Comparison of ENCODE assay signal across 8 cellular contexts in genomic region chr2:85826990-85827878, GRCh38.
DNase-seq lines count a peak whose midpoint lies in the region; ATAC-seq and TF ChIP-seq lines count a peak whose summit lies in the region.

No MANE protein-coding gene starts in this region.

- peak overlapping the region in 8 of 10 donors; percentile 20 to 59 (median 41) for H3K4me3 Mint-ChIP-seq in naive thymus-derived CD8-positive, alpha-beta T cell
- H3K4me3 Mint-ChIP-seq in stimulated activated effector memory CD8-positive, alpha-beta T cell treated with anti-CD3 and anti-CD28 coated beads, Interleukin-12 subunit alpha, Interleukin-12 subunit beta, amount 100 ng/mL, for 72 hours: peak overlapping the region; percentile 27

- peaks cover 8 to 29% (median 26%) of the 10 kb centered on the region in 4 donors for H3K4me1 Mint-ChIP-seq in naive thymus-derived CD8-positive, alpha-beta T cell
- H3K4me1 Mint-ChIP-seq in stimulated activated effector memory CD8-positive, alpha-beta T cell treated with anti-CD3 and anti-CD28 coated beads, Interleukin-12 subunit alpha, Interleukin-12 subunit beta, amount 100 ng/mL, for 72 hours: peaks cover 40% of the 10 kb centered on the region

- H3K9ac ChIP-seq in IMR-90 (ENCODE audit: low read depth, low read length): peak overlapping the region; percentile 8; the same call in 1 of the 2 replicates

- H3K27me3 ChIP-seq in IMR-90 (ENCODE audit: control insufficient read depth, insufficient read depth, low read length) (peaks cover 9% of the 10 kb centered on the region), esophagus muscularis mucosa (no peaks in the 10 kb centered on the region)

- H2AK9ac ChIP-seq in IMR-90 (replicated peaks; ENCODE audit: low read depth, low read length, poor library complexity): peak overlapping the region; percentile 83

- TF ChIP-seq EP300 in esophagus muscularis mucosa (IDR thresholded peaks at IDR 0.05): no peak

- no peaks in the 10 kb centered on the region for H3K79me1 ChIP-seq in IMR-90 (ENCODE audit: low read depth in 1 of 2, low read length in 2 of 2)

- no peak overlapping the region for H3K56ac ChIP-seq in IMR-90 (ENCODE audit: extremely low read depth, insufficient read depth, low read length)

- H3K9me1 ChIP-seq in IMR-90 (ENCODE audit: insufficient read depth, low read length): no peaks in the 10 kb centered on the region

- peak; percentile 82 for ATAC-seq in GM19023 (IDR thresholded peaks at IDR 0.05; ENCODE audit: unreplicated experiment)
- peak; percentile 100 for ATAC-seq in IMR-90 (ENCODE audit: low read depth)
- peak; percentile 99 for ATAC-seq in naive thymus-derived CD8-positive, alpha-beta T cell
- peak; percentile 94 for ATAC-seq in stimulated activated effector memory CD8-positive, alpha-beta T cell treated with anti-CD3 and anti-CD28 coated beads, Interleukin-12 subunit alpha, Interleukin-12 subunit beta, amount 100 ng/mL, for 72 hours

- H2BK15ac ChIP-seq in IMR-90 (ENCODE audit: low read depth, low read length): peak overlapping the region; percentile 85; the same call in 1 of the 3 replicates

- H2BK5ac ChIP-seq in IMR-90 (ENCODE audit: low read depth, low read length, poor library complexity, severe bottlenecking): no peak overlapping the region

- in situ Hi-C loops in IMR-90 (cut with MboI; ENCODE audit: low sequenced_read_pairs): loop anchor here (5.0 kb wide), 1 partner anchor 250 kb away; no protein-coding TSS in a partner anchor

- BruUV-seq in IMR-90 (replicated peaks; lab: Mats Ljungman, UMichigan): no TSS peak

- 0 out of 2 replicates have a peak overlapping the region, but pooled peaks have one; percentile 14 for H4K5ac ChIP-seq in IMR-90 (ENCODE audit: low read depth, low read length)

- H3K4me1 ChIP-seq in IMR-90 (ENCODE audit: control insufficient read depth, insufficient read depth, low read length) (no peaks in the 10 kb centered on the region), esophagus muscularis mucosa (peaks cover 7 to 13% (median 9%) of the 10 kb centered on the region in 4 donors)

- H3K27me3 Mint-ChIP-seq in naive thymus-derived CD8-positive, alpha-beta T cell: peaks cover 0 to 3% (median 0%) of the 10 kb centered on the region in 5 donors

- H3K27ac ChIP-seq in IMR-90 (ENCODE audit: insufficient read depth, low read length) (no peak overlapping the region), esophagus muscularis mucosa (replicated peaks in 1 of 4) (no peak overlapping the region)

- peak overlapping the region in 1 of 2 experiments; percentile 41; a peak in 1 of 4 replicates for H4K8ac ChIP-seq in IMR-90 (ENCODE audit: low read depth in 2 of 2, low read length in 2 of 2)

- CTCF ChIA-PET in IMR-90 (lab: Yijun Ruan, JAX): interaction anchor here (0.6 to 11.9 kb wide), 19 partner anchors 10 to 264 kb away, joined by 3 to 91 read pairs (median 3); partner anchors contain the start of gene ST3GAL5

- peak overlapping the region; percentile 80 for H2BK20ac ChIP-seq in IMR-90 (ENCODE audit: low read depth, low read length)

- H3K23ac ChIP-seq in IMR-90 (ENCODE audit: low read depth, low read length): no peak overlapping the region

- H3K4ac ChIP-seq in IMR-90 (ENCODE audit: low read depth, low read length): peak overlapping the region; percentile 70; the same call in 1 of the 2 replicates

- H3K36me3 Mint-ChIP-seq in naive thymus-derived CD8-positive, alpha-beta T cell: no peaks in the 10 kb centered on the region
- H3K36me3 Mint-ChIP-seq in stimulated activated effector memory CD8-positive, alpha-beta T cell treated with anti-CD3 and anti-CD28 coated beads, Interleukin-12 subunit alpha, Interleukin-12 subunit beta, amount 100 ng/mL, for 72 hours: no peaks in the 10 kb centered on the region

- H3K14ac ChIP-seq in IMR-90 (replicated peaks; ENCODE audit: low read depth, low read length): peak overlapping the region; percentile 48; the same call in 1 of the 2 replicates

- no peak overlapping the region for H3K18ac ChIP-seq in IMR-90 (ENCODE audit: low read depth, low read length)

- H3K9me3 Mint-ChIP-seq in naive thymus-derived CD8-positive, alpha-beta T cell: no peaks in the 10 kb centered on the region
- no peaks in the 10 kb centered on the region for H3K9me3 Mint-ChIP-seq in stimulated activated effector memory CD8-positive, alpha-beta T cell treated with anti-CD3 and anti-CD28 coated beads, Interleukin-12 subunit alpha, Interleukin-12 subunit beta, amount 100 ng/mL, for 72 hours

- DNase-seq in AG08396 (ENCODE audit: low spot score) (peak; percentile 82), IMR-90 (peak; percentile 49), OCI-M1 (lab: John Stamatoyannopoulos, UW) (peak; percentile 74), activated T-cell treated with anti-CD3 and anti-CD28 coated beads for 4 hours (peak; percentile 75), esophagus muscularis mucosa (ENCODE audit: extremely low spot score) (peak; percentile 93)
- DNase-seq in naive thymus-derived CD8-positive, alpha-beta T cell: peak; percentile 72 to 90 (median 81)
- DNase-seq in stimulated activated effector memory CD8-positive, alpha-beta T cell treated with anti-CD3 and anti-CD28 coated beads, Interleukin-12 subunit alpha, Interleukin-12 subunit beta, amount 100 ng/mL, for 72 hours (ENCODE audit: low spot score in 2 of 2): peak; percentile 78 to 90

- POLR2A ChIA-PET in IMR-90 (lab: Charles Lee; ENCODE audit: unreplicated experiment): interaction anchor here (1.1 kb wide), 1 partner anchor 60 kb away, joined by 4 read pairs; no protein-coding TSS in a partner anchor
- POLR2A ChIA-PET in naive thymus-derived CD8-positive, alpha-beta T cell (lab: Charles Lee): interaction anchor here (0.5 to 3.3 kb wide), 12 partner anchors 13 to 426 kb away, joined by 3 to 43 read pairs (median 5); partner anchors contain the start of genes POLR1A, PTCD3 and ST3GAL5

- H2AFZ ChIP-seq in IMR-90 (replicated peaks; ENCODE audit: low read length, poor library complexity): peak overlapping the region; percentile 89

- H3K9me3 ChIP-seq in IMR-90 (ENCODE audit: control insufficient read depth, insufficient read depth, low read length) (no peaks in the 10 kb centered on the region), esophagus muscularis mucosa (no peaks in the 10 kb centered on the region)

- peak overlapping the region in 9 of 10 donors; percentile 69 to 90 (median 73) for H3K27ac Mint-ChIP-seq in naive thymus-derived CD8-positive, alpha-beta T cell
- H3K27ac Mint-ChIP-seq in stimulated activated effector memory CD8-positive, alpha-beta T cell treated with anti-CD3 and anti-CD28 coated beads, Interleukin-12 subunit alpha, Interleukin-12 subunit beta, amount 100 ng/mL, for 72 hours: peak overlapping the region; percentile 75

- H2BK120ac ChIP-seq in IMR-90 (ENCODE audit: low read depth, low read length): peak overlapping the region; percentile 82

- TF ChIP-seq POLR2A in IMR-90 (IDR thresholded peaks at IDR 0.05; ENCODE audit: low read depth, low read length): 0 out of 2 replicates have a peak, but pooled peaks have one; percentile 36
- no peak for TF ChIP-seq POLR2A in esophagus muscularis mucosa (IDR thresholded peaks at IDR 0.05; ENCODE audit: low read depth)

- peak overlapping the region; percentile 65 for H4K91ac ChIP-seq in IMR-90 (ENCODE audit: insufficient read depth, low read depth, low read length)

- 43% methylated on average over 8 of the region's 20 CpGs; no CpG with 5 or more reads in 1 of the 2 experiments for WGBS in IMR-90 (ENCODE audit: extremely low coverage in 2 of 2, insufficient read length in 1 of 2), 2 experiments
- 51% methylated on average over 11 of the region's 20 CpGs for WGBS in esophagus muscularis mucosa

- intact Hi-C loops in IMR-90 (cut with micrococcal nuclease): loop anchor here (1.0 to 2.0 kb wide), 3 partner anchors 62 to 253 kb away; no protein-coding TSS in a partner anchor
- intact Hi-C loops in esophagus muscularis mucosa (cut with DNase I): loop anchor here (5.0 kb wide), 1 partner anchor 60 kb away; the partner anchor contains the start of gene ST3GAL5

- peak overlapping the region; percentile 54 for H3K4me2 ChIP-seq in IMR-90 (ENCODE audit: low read depth, low read length)

- no peaks in the 10 kb centered on the region for H4K20me1 ChIP-seq in IMR-90 (ENCODE audit: insufficient read depth, low read length)

- peak; percentile 94 for TF ChIP-seq RAD21 in IMR-90 (IDR thresholded peaks at IDR 0.05; ENCODE audit: low read length)

- H3K4me3 ChIP-seq in IMR-90 (ENCODE audit: insufficient read depth, low read depth, low read length): no peak overlapping the region
- H3K4me3 ChIP-seq in esophagus muscularis mucosa: peak overlapping the region; percentile 14 to 42 (median 22)

- H3K36me3 ChIP-seq in IMR-90 (ENCODE audit: control insufficient read depth, insufficient read depth, low read length) (no peaks in the 10 kb centered on the region), esophagus muscularis mucosa (no peaks in the 10 kb centered on the region)

- TF ChIP-seq CTCF in IMR-90 (conservative IDR thresholded peaks at IDR 0.05; ENCODE audit: low read depth, low read length) (peak; percentile 92), esophagus muscularis mucosa (IDR thresholded peaks at IDR 0.05) (peak; percentile 91 to 96 (median 93))

- dilution Hi-C loops in IMR-90 (cut with HindIII; ENCODE audit: low sequenced_read_pairs, unreplicated experiment): no loop called here

- H2AK5ac ChIP-seq in IMR-90 (ENCODE audit: low read depth, low read length): peak overlapping the region; percentile 52; the same call in 1 of the 2 replicates

TF ChIP-seq in IMR-90, 13 proteins besides CTCF, POLR2A, EP300 and RAD21 (continues in another document):
- TF ChIP-seq MAZ (IDR thresholded peaks at IDR 0.05; ENCODE audit: borderline replicate concordance, low read depth, low read length) (peak; percentile 51; the same call in 1 of the 2 replicates), RFX5 (IDR thresholded peaks at IDR 0.05; ENCODE audit: low read depth, low read length) (no peak), MXI1 (IDR thresholded peaks at IDR 0.05; ENCODE audit: borderline replicate concordance, low read depth, low read length) (no peak), ELK1 (IDR thresholded peaks at IDR 0.05; ENCODE audit: borderline replicate concordance, low read depth, low read length) (no peak)
